Comparison of ENCODE assay signal across 10 cellular contexts in the genomic region with DNA sequence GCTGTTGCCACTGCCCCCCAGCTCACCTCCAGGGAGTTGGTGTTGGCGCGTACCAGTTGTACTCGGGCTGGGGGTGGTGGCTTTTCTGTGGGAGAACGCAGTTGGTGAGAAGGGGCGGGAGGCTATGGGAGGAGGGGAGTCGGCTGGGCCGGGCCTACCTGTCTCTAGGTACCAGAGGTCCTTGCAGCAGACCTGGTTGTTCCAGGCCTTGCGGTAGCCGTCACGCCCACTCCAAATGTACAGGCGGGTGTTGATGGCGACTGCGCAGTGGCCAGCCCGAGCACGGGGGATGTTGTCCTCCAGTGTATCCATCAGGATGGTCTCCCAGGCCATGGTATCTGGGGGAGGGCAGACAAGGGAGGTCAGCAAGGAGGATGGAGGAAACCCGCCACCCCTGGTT. TPM values are rescaled to one million over a fixed set of nuclear protein-coding genes. Genes with fewer than 3 reads are reported as not detected.
"Had no signal": no experiment of that assay in that cellular context is flagged by ENCODE, and none has a peak within 500 bp of the region (broad histone marks: within the 10 kb centered on the region; RNA-seq: fewer than 3 reads in every experiment).

No MANE protein-coding gene starts in this region.

- H3K4me3 Mint-ChIP-seq: GM23338, H9, HFFc6 had no signal

- H3K4me3 ChIP-seq: GM23248, GM23338, HAP-1 had no signal

- H3K27ac ChIP-seq: GM23248 had no signal

- DNase-seq: GM23248, GOT3, H9, HCEC 1CT, HFFc6 had no signal

- FAIRE-seq: H1, H54 had no signal

- H2AFZ ChIP-seq: GM23248, GM23338 had no signal

- H3K4me2 ChIP-seq: GM23338 had no signal

- ATAC-seq: GM23338, HCT116 had no signal

- H3K4me1 ChIP-seq: HAP-1 had no signal

- H3K27ac Mint-ChIP-seq: GM23338, HFFc6 had no signal

- H3K9ac ChIP-seq: GM23248 had no signal

- H3K9me3 ChIP-seq: HAP-1 had no signal

- H3K4me1 Mint-ChIP-seq: GM23338, H9 had no signal

- H3K9me3 Mint-ChIP-seq: GM23338, H9, HFFc6 had no signal

RNA-seq across cellular contexts. Expression of a gene that starts 15.6 kb away (rescaled TPM):
- polyA plus RNA-seq: GM23248 had no signal
